9 cellular contexts compared by ENCODE assay signal in genomic region chr11:119262668-119263351, GRCh38. TPM values are rescaled to one million over a fixed set of nuclear protein-coding genes. Genes with fewer than 3 reads are reported as not detected.
A peak's percentile ranks its signal among the peaks of the same experiment; 100 is the strongest.
DNase-seq lines count a peak whose midpoint lies in the region; ATAC-seq, FAIRE-seq and TF ChIP-seq lines count a peak whose summit lies in the region.
"Had no signal": no experiment of that assay in that cellular context is flagged by ENCODE, and none has a peak within 500 bp of the region (broad histone marks: within the 10 kb centered on the region; RNA-seq: fewer than 3 reads in every experiment).

No MANE protein-coding gene starts in this region.

- H3K36me3 ChIP-seq in GM12878 (ENCODE audit: control insufficient read depth in 2 of 2, insufficient read depth in 2 of 2, low read length in 1 of 2), result 0 out of 4 replicates have a peak, but pooled peaks cover 0 to 5% of the 10 kb centered on the region in 2 experiments

- H3K27ac Mint-ChIP-seq in natural killer cell treated with Interleukin-12 subunit alpha and Interleukin-12 subunit beta and Interleukin-15 and Interleukin-18, amount 100 ng/mL, for 72 hours, result no peak overlapping the region

- RAD21 ChIA-PET in GM12878 (lab: Charles Lee; ENCODE audit: unreplicated experiment), result interaction anchor here (0.6 to 6.9 kb wide), 10 partner anchors 11 to 71 kb away, joined by 3 to 44 read pairs (median 3); partner anchors contain the start of gene CBL

- CTCF ChIA-PET in GM12878 (lab: Yijun Ruan, JAX), result interaction anchor here (0.9 to 7.0 kb wide), 13 partner anchors 9 to 75 kb away, joined by 3 to 52 read pairs (median 9); partner anchors contain the start of gene CBL

- POLR2A ChIA-PET in GM12878 (lab: Charles Lee), result interaction anchor here (0.6 to 2.6 kb wide), 8 partner anchors 11 to 157 kb away, joined by 3 to 19 read pairs (median 3); partner anchors contain the start of gene CBL

- H3K9me3 Mint-ChIP-seq in natural killer cell treated with Interleukin-12 subunit alpha and Interleukin-12 subunit beta and Interleukin-15 and Interleukin-18, amount 100 ng/mL, for 72 hours, result no peaks in the 10 kb centered on the region

- H3K4me2 ChIP-seq in GM12878 (ENCODE audit: control insufficient read depth, insufficient read depth), result peak overlapping the region; percentile 86

- H3K4me1 Mint-ChIP-seq in natural killer cell treated with Interleukin-12 subunit alpha and Interleukin-12 subunit beta and Interleukin-15 and Interleukin-18, amount 100 ng/mL, for 72 hours (ENCODE audit: low read depth in 2 of 2), result peaks cover 26 to 46% of the 10 kb centered on the region in 2 donors

- no peaks in the 10 kb centered on the region for H3K27me3 ChIP-seq in GM12878 (replicated peaks in 1 of 2; ENCODE audit: control insufficient read depth in 2 of 2, insufficient read depth in 2 of 2, low read length in 1 of 2)

- FAIRE-seq in GM12878 (lab: Jason Lieb, UNC), result no peak

- H3K4me3 Mint-ChIP-seq in natural killer cell treated with Interleukin-12 subunit alpha and Interleukin-12 subunit beta and Interleukin-15 and Interleukin-18, amount 100 ng/mL, for 72 hours, result no peak overlapping the region

- WGBS in GM12878 (ENCODE audit: insufficient coverage, insufficient replicate concordance, low lambda C conversion rate, missing lambda C conversion rate), result 12% methylated on average over 5 of the region's 5 CpGs

- no peaks in the 10 kb centered on the region for H3K27me3 Mint-ChIP-seq in natural killer cell treated with Interleukin-12 subunit alpha and Interleukin-12 subunit beta and Interleukin-15 and Interleukin-18, amount 100 ng/mL, for 72 hours

- peaks cover 47% of the 10 kb centered on the region for H3K4me1 ChIP-seq in GM12878 (ENCODE audit: control insufficient read depth, insufficient read depth, low read length)

- TSS peak; percentile 36 for BruUV-seq in GM12878 (replicated peaks; lab: Mats Ljungman, UMichigan)

- 0 out of 2 replicates have a peak overlapping the region, but pooled peaks have one; percentile 32 for H3K9ac ChIP-seq in GM12878 (ENCODE audit: control insufficient read depth, insufficient read depth, low read length)

- H3K27ac ChIP-seq in GM12878 (ENCODE audit: control insufficient read depth, insufficient read depth), result peak overlapping the region; percentile 83

- H3K9me3 ChIP-seq in GM12878 (replicated peaks; ENCODE audit: control insufficient read depth, insufficient read depth, low read length), result no peaks in the 10 kb centered on the region

- no peaks in the 10 kb centered on the region for H4K20me1 ChIP-seq in GM12878 (ENCODE audit: control insufficient read depth, insufficient read depth)

- SMC1A ChIA-PET in GM12878 (lab: Charles Lee; ENCODE audit: uncharacterized antibody, unreplicated experiment), result interaction anchor here (0.8 to 5.3 kb wide), 15 partner anchors 10 to 64 kb away, joined by 3 to 42 read pairs (median 4); partner anchors contain the start of gene CBL

- TF ChIP-seq RAD21 in GM12878 (IDR thresholded peaks at IDR 0.05; ENCODE audit: insufficient read depth, low read depth, low read length), result no peak

- intact Hi-C loops in GM12878 (cut with micrococcal nuclease; ENCODE audit: unreplicated experiment), result no loop called here

- in situ Hi-C loops in GM12878 (cut with MboI), result no loop called here

- TF ChIP-seq POLR2A in GM12878 (IDR thresholded peaks at IDR 0.05; ENCODE audit: low read depth, low read length), result no peak

- peak overlapping the region; percentile 52 for H3K4me3 ChIP-seq in GM12878

- no peak for TF ChIP-seq EP300 in GM12878 (IDR thresholded peaks at IDR 0.05; ENCODE audit: borderline replicate concordance in 1 of 2, control insufficient read depth in 1 of 2, low read depth in 2 of 2, low read length in 2 of 2)

- peaks cover 91% of the 10 kb centered on the region for H3K79me2 ChIP-seq in GM12878 (ENCODE audit: control insufficient read depth, insufficient read depth, low read length)

- DNase-seq in GDM1 (lab: John Stamatoyannopoulos, UW) (peak; percentile 17), GM12878 (ENCODE audit: low read depth, low spot score) (peak; percentile 63), NCI-H226 (no peak), HuH-7.5 (ENCODE audit: low spot score) (no peak), LoVo (ENCODE audit: low spot score) (no peak)
- no peak for DNase-seq in natural killer cell treated with Interleukin-12 subunit alpha and Interleukin-12 subunit beta and Interleukin-15 and Interleukin-18, amount 100 ng/mL, for 72 hours (ENCODE audit: low spot score)
- DNase-seq in stimulated activated CD4-positive, alpha-beta T cell treated with anti-CD3 and anti-CD28 coated beads, Interleukin-2, amount 100 ng/mL, for 24 hours, result no peak
- DNase-seq: NCI-H1105 treated with DMSO at 0.1 percent for 48 hours had no signal

- peak in 2 of 3 experiments; percentile 8 to 20; a peak in 1 of 6 replicates for TF ChIP-seq CTCF in GM12878 (IDR thresholded peaks at IDR 0.05 in 2 of 3, conservative IDR thresholded peaks at IDR 0.05 in 1 of 3; ENCODE audit: control insufficient read depth in 2 of 3, extremely low read depth in 1 of 3, insufficient read depth in 1 of 3, low read depth in 3 of 3, low read length in 3 of 3)

- ATAC-seq in HG03460 (IDR thresholded peaks at IDR 0.05; ENCODE audit: unreplicated experiment) (peak; percentile 40), GM12878 (peak; percentile 62)
- ATAC-seq in natural killer cell treated with Interleukin-12 subunit alpha and Interleukin-12 subunit beta and Interleukin-15 and Interleukin-18, amount 100 ng/mL, for 72 hours, result peak; percentile 84 to 87

- no peak overlapping the region for H2AFZ ChIP-seq in GM12878 (ENCODE audit: control insufficient read depth, low read depth, low read length)

- H3K36me3 Mint-ChIP-seq in natural killer cell treated with Interleukin-12 subunit alpha and Interleukin-12 subunit beta and Interleukin-15 and Interleukin-18, amount 100 ng/mL, for 72 hours, result no peaks in the 10 kb centered on the region

TF ChIP-seq in GM12878, 131 proteins besides CTCF, POLR2A, EP300 and RAD21 (continues in another document):
- TF ChIP-seq PKNOX1 (IDR thresholded peaks at IDR 0.05) (no peak), SIN3A (IDR thresholded peaks at IDR 0.05; ENCODE audit: low read depth, low read length) (no peak), NFYA (IDR thresholded peaks at IDR 0.05; ENCODE audit: borderline replicate concordance, low read depth, low read length) (no peak), ASH2L (IDR thresholded peaks at IDR 0.05; ENCODE audit: borderline replicate concordance, low read depth) (no peak), MXI1 (IDR thresholded peaks at IDR 0.05; ENCODE audit: low read depth, low read length) (no peak), TCF7 (IDR thresholded peaks at IDR 0.05; ENCODE audit: borderline replicate concordance) (no peak), DPF2 (IDR thresholded peaks at IDR 0.05) (no peak), NFIC (IDR thresholded peaks at IDR 0.05; ENCODE audit: low read depth, low read length) (peak; percentile 27; the same call in 1 of the 2 replicates)

RNA-seq across cellular contexts. Expression of gene MCAM, which starts 54.1 kb away (rescaled TPM):
- total RNA-seq in GM12878 (2013; cell fraction: nucleolus; rRNA removed), result 68.2 and 76.0 TPM in 2 replicates
- total RNA-seq in GM12878 (2014; rRNA removed) (17.6 TPM in 2 replicates), GM12878 (2014; rRNA removed; fragmentation: Illumina TruSeq; extraction: Trizol) (10.0 TPM in 2 replicates), GM12878 (2021) (17.9 and 19.7 TPM in 2 replicates)
- 0.49 TPM for polyA plus RNA-seq in GM12878 (2011; ENCODE audit: low read depth)
- polyA plus RNA-seq in GM12878 (2011; rRNA removed) (2.5 and 4.1 TPM in 2 replicates), GM12878 (2014; fragmentation: Illumina TruSeq; extraction: Trizol) (7.4 and 12.1 TPM in 2 replicates), GM12878 (2014; fragmentation: Nextera tagmentation; extraction: Ambion mirVana) (1 to 10 TPM; 3.1 to 4.5 TPM), GM12878 (2014; rRNA removed) (13.2 and 16.5 TPM in 2 replicates), GM12878 (2016; fragmentation: Nextera tagmentation; extraction: Ambion mirVana) (1 to 10 TPM; 7.8 to 8.7 TPM)
- 11.5 and 18.7 TPM in 2 replicates for polyA plus RNA-seq in GM12878 (2011; cell fraction: cytosol; rRNA removed)
- polyA plus RNA-seq in GM12878 (2011; cell fraction: nucleus; rRNA removed), result 6.6 and 8.2 TPM in 2 replicates
- 0.92 and 4.0 TPM in 2 replicates for polyA plus RNA-seq in GM12878 (2012)
- polyA minus RNA-seq in GM12878 (2011; rRNA and poly(A)+ RNA removed), result 3.9 and 6.9 TPM in 2 replicates
- polyA minus RNA-seq in GM12878 (2011; cell fraction: cytosol; rRNA and poly(A)+ RNA removed), result 3.6 and 4.2 TPM in 2 replicates
- 5.3 and 8.2 TPM in 2 replicates for polyA minus RNA-seq in GM12878 (2011; cell fraction: nucleus; rRNA and poly(A)+ RNA removed)
- 1 to 10 TPM in 1 of 2 donors, under 1 TPM in 1; 0.74 to 1.7 TPM for total RNA-seq in natural killer cell treated with Interleukin-12 subunit alpha and Interleukin-12 subunit beta and Interleukin-15 and Interleukin-18, amount 100 ng/mL, for 72 hours

RNA-seq across cellular contexts. Expression of gene CBL, which starts 56.7 kb away (rescaled TPM):
- total RNA-seq in GM12878 (2013; cell fraction: nucleolus; rRNA removed), result 28.7 and 29.6 TPM in 2 replicates
- total RNA-seq in GM12878 (2014; rRNA removed), result 9.3 and 9.6 TPM in 2 replicates
- total RNA-seq in GM12878 (2014; rRNA removed; fragmentation: Illumina TruSeq; extraction: Trizol), result 9.4 and 10.0 TPM in 2 replicates
- 25.4 and 27.1 TPM in 2 replicates for total RNA-seq in GM12878 (2021)
- 7.9 TPM for polyA plus RNA-seq in GM12878 (2011; ENCODE audit: low read depth)
- polyA plus RNA-seq in GM12878 (2011; rRNA removed), result 14.5 and 18.4 TPM in 2 replicates
- 11.4 and 16.9 TPM in 2 replicates for polyA plus RNA-seq in GM12878 (2011; cell fraction: cytosol; rRNA removed)
- 21.6 and 24.8 TPM in 2 replicates for polyA plus RNA-seq in GM12878 (2011; cell fraction: nucleus; rRNA removed)
- 9.4 and 12.4 TPM in 2 replicates for polyA plus RNA-seq in GM12878 (2012)
- polyA plus RNA-seq in GM12878 (2014; fragmentation: Illumina TruSeq; extraction: Trizol), result 21.5 and 25.9 TPM in 2 replicates
- polyA plus RNA-seq in GM12878 (2014; fragmentation: Nextera tagmentation; extraction: Ambion mirVana), result 1 to 10 TPM; 3.9 to 7.6 TPM
- 11.6 and 12.1 TPM in 2 replicates for polyA plus RNA-seq in GM12878 (2014; rRNA removed)
- 1 to 10 TPM; 8.2 to 8.8 TPM for polyA plus RNA-seq in GM12878 (2016; fragmentation: Nextera tagmentation; extraction: Ambion mirVana)
- polyA minus RNA-seq in GM12878 (2011; rRNA and poly(A)+ RNA removed), result 20.2 and 23.0 TPM in 2 replicates
- 11.9 and 13.2 TPM in 2 replicates for polyA minus RNA-seq in GM12878 (2011; cell fraction: cytosol; rRNA and poly(A)+ RNA removed)
- polyA minus RNA-seq in GM12878 (2011; cell fraction: nucleus; rRNA and poly(A)+ RNA removed), result 8.0 and 13.5 TPM in 2 replicates
- total RNA-seq in natural killer cell treated with Interleukin-12 subunit alpha and Interleukin-12 subunit beta and Interleukin-15 and Interleukin-18, amount 100 ng/mL, for 72 hours, result 10 to 100 TPM; 29.1 to 50.5 TPM

Comparison
In these comparisons a context has a peak if more than half of its experiments do, and no peak if none do; other contexts are left out.
1. DNase-seq: peak in GDM1 (single experiment) and GM12878 (single experiment); none in natural killer cell treated with Interleukin-12 subunit alpha and Interleukin-12 subunit beta and Interleukin-15 and Interleukin-18, amount 100 ng/mL, for 72 hours (single experiment), NCI-H226 (single experiment), stimulated activated CD4-positive, alpha-beta T cell treated with anti-CD3 and anti-CD28 coated beads, Interleukin-2, amount 100 ng/mL, for 24 hours (0 of 2), HuH-7.5 (single experiment) and LoVo (single experiment).
2. RNA of gene MCAM, which starts 54.1 kb away (total RNA-seq): 10.0 to 76.0 TPM in GM12878; 0.74 to 1.7 TPM in natural killer cell treated with Interleukin-12 subunit alpha and Interleukin-12 subunit beta and Interleukin-15 and Interleukin-18, amount 100 ng/mL, for 72 hours; every median in the first group is over 4 times any median in the second.
3. Peak in every context shown above with its lines, with median percentiles within 50 percentile points of each other: ATAC-seq.